ENCODE assay signal across 8 cellular contexts in genomic region chr4:101346312-101346561, GRCh38. TPM values are rescaled to one million over a fixed set of nuclear protein-coding genes. Genes with fewer than 3 reads are reported as not detected.
DNase-seq lines count a peak whose midpoint lies in the region; ATAC-seq and TF ChIP-seq lines count a peak whose summit lies in the region.

No MANE protein-coding gene starts in this region.

- ATAC-seq in HG03354 (IDR thresholded peaks at IDR 0.05; ENCODE audit: poor library complexity, severe bottlenecking, unreplicated experiment): peak; percentile 15
- ATAC-seq in WTC11: no peak
- no peak for ATAC-seq in GM21576 (IDR thresholded peaks at IDR 0.05; ENCODE audit: unreplicated experiment)
- ATAC-seq in HG03196 (IDR thresholded peaks at IDR 0.05; ENCODE audit: unreplicated experiment): no peak

- H3F3A ChIP-seq in neural cell (ENCODE audit: insufficient read depth, low read length, poor library complexity, severe bottlenecking): peaks cover 2% of the 10 kb centered on the region

- CTCF ChIA-PET in WTC11 (lab: Charles Lee): interaction anchor here (1.0 to 1.2 kb wide), 2 partner anchors 9 to 385 kb away, joined by 3 read pairs; no protein-coding TSS in a partner anchor

- no peaks in the 10 kb centered on the region for H3K9me2 ChIP-seq in neural cell (ENCODE audit: insufficient read depth, low read length)

- peaks cover 27% of the 10 kb centered on the region for H3K4me1 Mint-ChIP-seq in WTC11

- peaks cover 21% of the 10 kb centered on the region for H3K27me3 Mint-ChIP-seq in WTC11 (ENCODE audit: low read depth)

- no peak overlapping the region for H3K9ac ChIP-seq in endocrine pancreas (ENCODE audit: control insufficient read depth, insufficient read depth, low read length)
- peak overlapping the region; percentile 85 for H3K9ac ChIP-seq in neural cell (ENCODE audit: low read length)

- peaks cover 22% of the 10 kb centered on the region for H3K4me1 ChIP-seq in endocrine pancreas (ENCODE audit: control insufficient read depth, insufficient read depth, low read length)

- DNase-seq in AG10803 (ENCODE audit: low read depth) (no peak), WTC11 (ENCODE audit: low spot score) (no peak), epidermal melanocyte (ENCODE audit: insufficient read length, low spot score) (no peak)

- H3K9me3 ChIP-seq in endocrine pancreas (ENCODE audit: control insufficient read depth, low read length): no peaks in the 10 kb centered on the region
- H3K9me3 ChIP-seq in neural cell (ENCODE audit: low read length): no peaks in the 10 kb centered on the region

- no peaks in the 10 kb centered on the region for H3K36me3 Mint-ChIP-seq in WTC11

- H3K4me3 ChIP-seq in AG10803 (ENCODE audit: low read length): peak overlapping the region; percentile 77
- peak overlapping the region; percentile 19 for H3K4me3 ChIP-seq in endocrine pancreas (ENCODE audit: control insufficient read depth, insufficient read depth, low read length)
- H3K4me3 ChIP-seq in neural cell (ENCODE audit: low read length): peak overlapping the region; percentile 75

- H3K36me3 ChIP-seq in endocrine pancreas (ENCODE audit: control insufficient read depth, insufficient read depth, low read length) (no peaks in the 10 kb centered on the region), neural cell (ENCODE audit: insufficient read depth, low read length) (no peaks in the 10 kb centered on the region)

- H3K4me3 Mint-ChIP-seq in WTC11: peak overlapping the region; percentile 95

- H3K27ac ChIP-seq in neural cell (ENCODE audit: low read length): peak overlapping the region; percentile 89

- TF ChIP-seq CTCF in AG10803 (conservative IDR thresholded peaks at IDR 0.05; ENCODE audit: low read length): no peak
- no peak for TF ChIP-seq CTCF in WTC11 (IDR thresholded peaks at IDR 0.05)
- TF ChIP-seq CTCF in neural cell (IDR thresholded peaks at IDR 0.05; ENCODE audit: poor library complexity, severe bottlenecking): no peak

- no peak for TF ChIP-seq EP300 in neural cell (conservative IDR thresholded peaks at IDR 0.05; ENCODE audit: poor library complexity, severe bottlenecking)

- H3K27me3 ChIP-seq in endocrine pancreas (ENCODE audit: control insufficient read depth, insufficient read depth, low read length) (no peaks in the 10 kb centered on the region), neural cell (ENCODE audit: insufficient read depth, low read depth, low read length) (no peaks in the 10 kb centered on the region)

- no peaks in the 10 kb centered on the region for H4K20me1 ChIP-seq in neural cell (ENCODE audit: insufficient read depth)

- TF ChIP-seq RAD21 in neural cell (conservative IDR thresholded peaks at IDR 0.05): no peak

- no peak overlapping the region for H3K4me2 ChIP-seq in neural cell (ENCODE audit: low read length)

- H3K79me2 ChIP-seq in neural cell (replicated peaks; ENCODE audit: insufficient read depth, low read length): peaks cover 41% of the 10 kb centered on the region

- no peaks in the 10 kb centered on the region for H3K9me3 Mint-ChIP-seq in WTC11

- peak overlapping the region; percentile 70 for H2AFZ ChIP-seq in neural cell (ENCODE audit: low read depth, low read length)

- no peak overlapping the region for H3K27ac Mint-ChIP-seq in WTC11

- POLR2A ChIA-PET in WTC11 (lab: Charles Lee): no interaction called here

TF ChIP-seq in WTC11, 78 proteins besides CTCF, POLR2A, EP300 and RAD21 (continues in another document):
- no peak for TF ChIP-seq ZNF281 (CRISPR knock-in tag; IDR thresholded peaks at IDR 0.05)
- TF ChIP-seq NFE2L1 (CRISPR knock-in tag; IDR thresholded peaks at IDR 0.05): no peak
- TF ChIP-seq SMAD4 (CRISPR knock-in tag; IDR thresholded peaks at IDR 0.05): no peak
- TF ChIP-seq, protein P1, sequence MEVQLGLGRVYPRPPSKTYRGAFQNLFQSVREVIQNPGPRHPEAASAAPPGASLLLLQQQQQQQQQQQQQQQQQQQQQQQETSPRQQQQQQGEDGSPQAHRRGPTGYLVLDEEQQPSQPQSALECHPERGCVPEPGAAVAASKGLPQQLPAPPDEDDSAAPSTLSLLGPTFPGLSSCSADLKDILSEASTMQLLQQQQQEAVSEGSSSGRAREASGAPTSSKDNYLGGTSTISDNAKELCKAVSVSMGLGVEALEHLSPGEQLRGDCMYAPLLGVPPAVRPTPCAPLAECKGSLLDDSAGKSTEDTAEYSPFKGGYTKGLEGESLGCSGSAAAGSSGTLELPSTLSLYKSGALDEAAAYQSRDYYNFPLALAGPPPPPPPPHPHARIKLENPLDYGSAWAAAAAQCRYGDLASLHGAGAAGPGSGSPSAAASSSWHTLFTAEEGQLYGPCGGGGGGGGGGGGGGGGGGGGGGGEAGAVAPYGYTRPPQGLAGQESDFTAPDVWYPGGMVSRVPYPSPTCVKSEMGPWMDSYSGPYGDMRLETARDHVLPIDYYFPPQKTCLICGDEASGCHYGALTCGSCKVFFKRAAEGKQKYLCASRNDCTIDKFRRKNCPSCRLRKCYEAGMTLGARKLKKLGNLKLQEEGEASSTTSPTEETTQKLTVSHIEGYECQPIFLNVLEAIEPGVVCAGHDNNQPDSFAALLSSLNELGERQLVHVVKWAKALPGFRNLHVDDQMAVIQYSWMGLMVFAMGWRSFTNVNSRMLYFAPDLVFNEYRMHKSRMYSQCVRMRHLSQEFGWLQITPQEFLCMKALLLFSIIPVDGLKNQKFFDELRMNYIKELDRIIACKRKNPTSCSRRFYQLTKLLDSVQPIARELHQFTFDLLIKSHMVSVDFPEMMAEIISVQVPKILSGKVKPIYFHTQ (CRISPR knock-in tag; IDR thresholded peaks at IDR 0.05): no peak
- no peak for TF ChIP-seq HMGA2 (CRISPR knock-in tag; IDR thresholded peaks at IDR 0.05)

TF ChIP-seq in neural cell, 6 proteins besides CTCF, POLR2A, EP300 and RAD21:
- TF ChIP-seq, protein P2, sequence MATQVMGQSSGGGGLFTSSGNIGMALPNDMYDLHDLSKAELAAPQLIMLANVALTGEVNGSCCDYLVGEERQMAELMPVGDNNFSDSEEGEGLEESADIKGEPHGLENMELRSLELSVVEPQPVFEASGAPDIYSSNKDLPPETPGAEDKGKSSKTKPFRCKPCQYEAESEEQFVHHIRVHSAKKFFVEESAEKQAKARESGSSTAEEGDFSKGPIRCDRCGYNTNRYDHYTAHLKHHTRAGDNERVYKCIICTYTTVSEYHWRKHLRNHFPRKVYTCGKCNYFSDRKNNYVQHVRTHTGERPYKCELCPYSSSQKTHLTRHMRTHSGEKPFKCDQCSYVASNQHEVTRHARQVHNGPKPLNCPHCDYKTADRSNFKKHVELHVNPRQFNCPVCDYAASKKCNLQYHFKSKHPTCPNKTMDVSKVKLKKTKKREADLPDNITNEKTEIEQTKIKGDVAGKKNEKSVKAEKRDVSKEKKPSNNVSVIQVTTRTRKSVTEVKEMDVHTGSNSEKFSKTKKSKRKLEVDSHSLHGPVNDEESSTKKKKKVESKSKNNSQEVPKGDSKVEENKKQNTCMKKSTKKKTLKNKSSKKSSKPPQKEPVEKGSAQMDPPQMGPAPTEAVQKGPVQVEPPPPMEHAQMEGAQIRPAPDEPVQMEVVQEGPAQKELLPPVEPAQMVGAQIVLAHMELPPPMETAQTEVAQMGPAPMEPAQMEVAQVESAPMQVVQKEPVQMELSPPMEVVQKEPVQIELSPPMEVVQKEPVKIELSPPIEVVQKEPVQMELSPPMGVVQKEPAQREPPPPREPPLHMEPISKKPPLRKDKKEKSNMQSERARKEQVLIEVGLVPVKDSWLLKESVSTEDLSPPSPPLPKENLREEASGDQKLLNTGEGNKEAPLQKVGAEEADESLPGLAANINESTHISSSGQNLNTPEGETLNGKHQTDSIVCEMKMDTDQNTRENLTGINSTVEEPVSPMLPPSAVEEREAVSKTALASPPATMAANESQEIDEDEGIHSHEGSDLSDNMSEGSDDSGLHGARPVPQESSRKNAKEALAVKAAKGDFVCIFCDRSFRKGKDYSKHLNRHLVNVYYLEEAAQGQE (IDR thresholded peaks at IDR 0.05; ENCODE audit: borderline replicate concordance): no peak
- TF ChIP-seq MXI1 (conservative IDR thresholded peaks at IDR 0.05; ENCODE audit: poor library complexity, severe bottlenecking) (no peak), SMC3 (conservative IDR thresholded peaks at IDR 0.05; ENCODE audit: poor library complexity) (no peak), EZH2 (IDR thresholded peaks at IDR 0.05; ENCODE audit: borderline replicate concordance, insufficient read depth, low read length, poor library complexity, severe bottlenecking) (no peak), TAF1 (IDR thresholded peaks at IDR 0.05; ENCODE audit: low read depth) (no peak), POLR2AphosphoS5 (IDR thresholded peaks at IDR 0.05) (no peak)

RNA-seq across cellular contexts. Expression of gene PPP3CA, which starts 1.1 kb away (rescaled TPM):
- 35.3 to 41.6 TPM (median 36.3 TPM) in 3 replicates for total RNA-seq in WTC11 (2021)
- 63.1 and 78.2 TPM in 2 replicates for polyA plus RNA-seq in neural cell
- polyA minus RNA-seq in neural cell: 158 and 165 TPM in 2 replicates

Comparison
In these comparisons a context has a peak if more than half of its experiments do, and no peak if none do; other contexts are left out.
1. H3K4me3 ChIP-seq: peak in every context shown above with its lines; median percentile 77 in AG10803; 75 in neural cell; 19 in endocrine pancreas.